Comparison of ENCODE assay signal across 8 cellular contexts in the genomic region with DNA sequence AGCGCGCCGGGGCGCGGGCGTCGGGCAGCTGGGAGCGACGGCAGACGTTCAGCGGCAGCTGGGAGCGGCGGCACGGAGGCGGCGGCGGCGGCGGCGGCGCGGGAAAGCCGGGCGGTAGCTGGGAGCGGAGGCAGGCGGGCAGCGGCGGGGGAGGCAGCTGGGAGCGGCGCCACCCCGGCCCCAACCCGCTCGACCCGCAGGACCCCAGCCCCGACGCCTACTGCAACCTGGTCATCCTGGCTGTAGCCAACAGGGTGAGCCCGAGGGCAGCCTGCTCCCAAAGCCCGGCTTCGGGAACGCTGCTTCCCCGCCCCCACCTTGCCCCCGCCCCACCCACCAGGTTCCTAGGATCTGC. TPM values are rescaled to one million over a fixed set of nuclear protein-coding genes. Genes with fewer than 3 reads are reported as not detected.
DNase-seq lines count a peak whose midpoint lies in the region; ATAC-seq lines count a peak whose summit lies in the region.

No MANE protein-coding gene starts in this region.

- no peaks in the 10 kb centered on the region for H3K36me3 ChIP-seq in adipocyte (ENCODE audit: control insufficient read depth, insufficient read depth, low read length, severe bottlenecking)

- peak; percentile 50 for DNase-seq in ELF-1 (ENCODE audit: low read depth, low spot score)
- DNase-seq in LoVo (ENCODE audit: low spot score), result peak; percentile 9
- DNase-seq in adipocyte (ENCODE audit: low read depth), result peak; percentile 20
- DNase-seq in myocyte (ENCODE audit: low read depth), result peak; percentile 15
- DNase-seq in globus pallidus (ENCODE audit: low spot score), result no peak
- no peak for DNase-seq in NCI-H187 treated with DMSO at 0.1 percent for 48 hours (lab: John Stamatoyannopoulos, UW)

- H3K4me1 ChIP-seq in adipocyte (ENCODE audit: control insufficient read depth, insufficient read depth, low read length), result no peaks in the 10 kb centered on the region

- no peak overlapping the region for H3K4me3 ChIP-seq in adipocyte (ENCODE audit: low read length)

- ATAC-seq in GM21360 (IDR thresholded peaks at IDR 0.05; ENCODE audit: unreplicated experiment), result no peak
- no peak for ATAC-seq in GM18861 (IDR thresholded peaks at IDR 0.05; ENCODE audit: unreplicated experiment)

- no peak overlapping the region for H3K9ac ChIP-seq in adipocyte (ENCODE audit: low read length)

- no peaks in the 10 kb centered on the region for H3K9me3 ChIP-seq in adipocyte (ENCODE audit: control insufficient read depth, low read length)

- H3K27me3 ChIP-seq in adipocyte (replicated peaks; ENCODE audit: control insufficient read depth, insufficient read depth, low read length), result peaks cover 70% of the 10 kb centered on the region

RNA-seq across cellular contexts. Expression of a gene that starts 8.9 kb away (rescaled TPM):
- total RNA-seq in myocyte, result not detected in 2 replicates
- polyA plus RNA-seq in myocyte (2012), result not detected

RNA-seq across cellular contexts. Expression of a gene that starts 32.9 kb away (rescaled TPM):
- not detected in 2 replicates for total RNA-seq in myocyte
- polyA plus RNA-seq in myocyte (2012), result 0.26 TPM

RNA-seq across cellular contexts. Expression of a gene that starts 51.2 kb away (rescaled TPM):
- not detected in 2 replicates for total RNA-seq in myocyte
- polyA plus RNA-seq in myocyte (2012), result not detected

Comparison
In these comparisons a context has a peak if more than half of its experiments do, and no peak if none do; other contexts are left out.
1. DNase-seq: peak in ELF-1 (single experiment), LoVo (single experiment), adipocyte (single experiment) and myocyte (single experiment); none in globus pallidus (single experiment) and NCI-H187 treated with DMSO at 0.1 percent for 48 hours (single experiment).